In genomic region chr16:3637371-3637923, GRCh38 we compare ENCODE assay signal across 8 cellular contexts. TPM values are rescaled to one million over a fixed set of nuclear protein-coding genes. Genes with fewer than 3 reads are reported as not detected.
DNase-seq lines count a peak whose midpoint lies in the region; ATAC-seq, FAIRE-seq and TF ChIP-seq lines count a peak whose summit lies in the region.

No MANE protein-coding gene starts in this region.

- peak overlapping the region; percentile 34 for H3K4me3 Mint-ChIP-seq in astrocyte (ENCODE audit: unreplicated experiment)

- peaks cover 16% of the 10 kb centered on the region for H3K4me1 Mint-ChIP-seq in astrocyte (ENCODE audit: low read depth, unreplicated experiment)

- intact Hi-C loops in Right ventricle myocardium superior (cut with DNase I) = no loop called here

- FAIRE-seq in astrocyte (lab: Jason Lieb, UNC) = no peak

- H3K36me3 Mint-ChIP-seq in astrocyte (ENCODE audit: low read depth, unreplicated experiment) = peaks cover 4% of the 10 kb centered on the region

- peaks cover 21% of the 10 kb centered on the region for H4K20me1 ChIP-seq in astrocyte (ENCODE audit: insufficient read depth, low read length)

- peaks cover 0 to 8% (median 0%) of the 10 kb centered on the region in 3 donors for H3K36me3 ChIP-seq in Peyer's patch
- no peaks in the 10 kb centered on the region for H3K36me3 ChIP-seq in astrocyte (ENCODE audit: insufficient read depth, low read length)

- H3K9ac ChIP-seq in astrocyte (ENCODE audit: low read length) = no peak overlapping the region

- no peaks in the 10 kb centered on the region for H3K27me3 Mint-ChIP-seq in astrocyte (ENCODE audit: low read depth, unreplicated experiment)

- peaks cover 7% of the 10 kb centered on the region for H3K79me2 ChIP-seq in astrocyte (ENCODE audit: insufficient read depth, low read length)

- H2AFZ ChIP-seq in astrocyte (ENCODE audit: low read depth, low read length) = peak overlapping the region; percentile 50

- DNase-seq in GM20000 (ENCODE audit: low spot score) (peak; percentile 51), Peyer's patch (peak in 2 of 3 donors; percentile 39 to 78), astrocyte (ENCODE audit: low read depth) (no peak), renal cortical epithelial cell (ENCODE audit: low read depth) (peak; percentile 21), pons (ENCODE audit: low spot score) (no peak), germinal center (ENCODE audit: low spot score) (no peak), Right ventricle myocardium superior (no peak)

- TF ChIP-seq CTCF in GM20000 (IDR thresholded peaks at IDR 0.05; ENCODE audit: extremely low read depth, missing control alignments) (no peak), Peyer's patch (IDR thresholded peaks at IDR 0.05) (no peak), astrocyte (IDR thresholded peaks at IDR 0.05; ENCODE audit: insufficient read depth, low read depth, low read length) (no peak)

- H3K27ac ChIP-seq in Peyer's patch = peak overlapping the region; percentile 6 to 71 (median 42)
- no peak overlapping the region for H3K27ac ChIP-seq in astrocyte (ENCODE audit: low read depth, low read length)

- ATAC-seq in HG02678 (IDR thresholded peaks at IDR 0.05; ENCODE audit: unreplicated experiment) (no peak), Right ventricle myocardium superior (ENCODE audit: poor library complexity) (no peak)

- H3K4me2 ChIP-seq in astrocyte (ENCODE audit: low read length) = no peak overlapping the region

- H3K9me3 Mint-ChIP-seq in astrocyte (ENCODE audit: unreplicated experiment) = peaks cover 3% of the 10 kb centered on the region

- peak overlapping the region in 1 of 4 donors; percentile 10 for H3K4me3 ChIP-seq in Peyer's patch
- no peak overlapping the region for H3K4me3 ChIP-seq in astrocyte (ENCODE audit: insufficient read depth, low read depth, low read length)

- TF ChIP-seq POLR2A in Peyer's patch (IDR thresholded peaks at IDR 0.05) = no peak

- H3K27me3 ChIP-seq in Peyer's patch (no peaks in the 10 kb centered on the region), astrocyte (ENCODE audit: insufficient read depth, low read length) (no peaks in the 10 kb centered on the region)

- H3K4me1 ChIP-seq in Peyer's patch (peaks cover 0 to 51% (median 2%) of the 10 kb centered on the region in 4 donors), astrocyte (ENCODE audit: insufficient read depth, low read length) (peaks cover 2% of the 10 kb centered on the region)

- peak overlapping the region; percentile 90 for H3K27ac Mint-ChIP-seq in astrocyte (ENCODE audit: unreplicated experiment)

- H3K9me3 ChIP-seq in Peyer's patch = no peaks in the 10 kb centered on the region
- no peaks in the 10 kb centered on the region for H3K9me3 ChIP-seq in astrocyte (ENCODE audit: insufficient read depth, low read depth, low read length)

RNA-seq across cellular contexts. Expression of gene DNASE1, which starts 17.0 kb away (rescaled TPM):
- total RNA-seq in Peyer's patch (100 to 1,000 TPM in 3 of 4 donors, 10 to 100 TPM in 1; 80.9 to 773 (median 653) TPM), astrocyte (16.2 and 16.9 TPM in 2 replicates), renal cortical epithelial cell (9.4 and 52.6 TPM in 2 replicates), Right ventricle myocardium superior (8.1 TPM)

RNA-seq across cellular contexts. Expression of gene SLX4, which starts 26.0 kb away (rescaled TPM):
- total RNA-seq in Peyer's patch = 10 to 100 TPM in 3 of 4 donors, 1 to 10 TPM in 1; 6.5 to 13.4 (median 12.8) TPM
- total RNA-seq in astrocyte = 7.8 and 7.9 TPM in 2 replicates
- total RNA-seq in renal cortical epithelial cell = 1.6 and 5.5 TPM in 2 replicates
- 3.2 TPM for total RNA-seq in Right ventricle myocardium superior

Comparison
In these comparisons a context has a peak if more than half of its experiments do, and no peak if none do; other contexts are left out.
1. DNase-seq: peak in GM20000 (single experiment), Peyer's patch (2 of 3) and renal cortical epithelial cell (single experiment); none in astrocyte (single experiment), pons (single experiment), germinal center (single experiment) and Right ventricle myocardium superior (single experiment).